ENCODE assay signal across 13 cellular contexts in the genomic region with DNA sequence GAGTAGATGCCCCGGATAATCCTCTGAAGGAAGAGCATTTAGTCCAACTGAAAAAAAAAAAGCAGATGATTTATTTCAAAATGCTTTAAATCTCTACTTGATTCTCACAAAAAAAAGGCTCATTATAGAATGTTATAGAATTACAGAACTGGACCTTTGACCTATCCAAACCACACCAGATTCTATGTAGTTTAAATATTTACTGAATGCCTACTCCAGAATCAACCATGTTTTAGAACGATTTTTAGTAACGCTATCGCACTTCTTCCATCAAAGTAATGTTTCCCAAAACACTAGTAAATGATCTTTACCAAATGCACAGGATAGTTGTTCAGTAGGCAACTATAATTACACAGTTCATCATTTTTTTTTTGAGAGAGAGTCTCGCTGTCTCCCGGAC. TPM values are rescaled to one million over a fixed set of nuclear protein-coding genes. Genes with fewer than 3 reads are reported as not detected.
A peak's percentile ranks its signal among the peaks of the same experiment; 100 is the strongest.
DNase-seq lines count a peak whose midpoint lies in the region; ATAC-seq and TF ChIP-seq lines count a peak whose summit lies in the region.
"Had no signal": no experiment of that assay in that cellular context is flagged by ENCODE, and none has a peak within 500 bp of the region (broad histone marks: within the 10 kb centered on the region; RNA-seq: fewer than 3 reads in every experiment).

No MANE protein-coding gene starts in this region.

- H3K79me2 ChIP-seq in SU-DHL-6 (ENCODE audit: insufficient read depth, low read length) (peaks cover 65% of the 10 kb centered on the region), fibroblast of lung (ENCODE audit: control insufficient read depth, insufficient read depth, low read length) (peaks cover 54% of the 10 kb centered on the region), smooth muscle cell (ENCODE audit: low read depth) (peaks cover 63% of the 10 kb centered on the region)

- no peak for DNase-seq in activated T-cell treated with anti-CD3 and anti-CD28 coated beads, Interleukin-2, amount 50 U/mL, for 72 hours
- no peak for DNase-seq in activated T-cell treated with anti-CD3 and anti-CD28 coated beads, Interleukin-2, amount 50 U/mL, for 1 hour
- DNase-seq in fibroblast of lung (ENCODE audit: low read depth in 2 of 2) (peak in 1 of 2 donors; percentile 52), smooth muscle cell (lab: John Stamatoyannopoulos, UW; ENCODE audit: unreplicated experiment) (no peak), GF-D8 (lab: John Stamatoyannopoulos, UW) (no peak)
- DNase-seq: AML-193; central memory CD4-positive, alpha-beta T cell; NCI-H510A; sigmoid colon; WERI-Rb-1 had no signal

- peaks cover 15 to 44% of the 10 kb centered on the region in 2 donors for H3K36me3 Mint-ChIP-seq in activated T-cell treated with anti-CD3 and anti-CD28 coated beads, Interleukin-2, amount 50 U/mL, for 72 hours (ENCODE audit: insufficient read depth in 2 of 2)

- no peaks in the 10 kb centered on the region for H3K9me3 Mint-ChIP-seq in activated T-cell treated with anti-CD3 and anti-CD28 coated beads, Interleukin-2, amount 50 U/mL, for 72 hours

- peak overlapping the region; percentile 76 for H3K4me2 ChIP-seq in SU-DHL-6 (ENCODE audit: low read depth, low read length, poor library complexity, severe bottlenecking)
- H3K4me2 ChIP-seq in fibroblast of lung (ENCODE audit: extremely low read depth, insufficient read depth, low read length) = peak overlapping the region; percentile 59
- H3K4me2 ChIP-seq in smooth muscle cell = peak overlapping the region; percentile 91

- H3K27me3 ChIP-seq in SU-DHL-6 (ENCODE audit: low read length) (no peaks in the 10 kb centered on the region), fibroblast of lung (ENCODE audit: control insufficient read depth, insufficient read depth, low read length) (no peaks in the 10 kb centered on the region), smooth muscle cell (ENCODE audit: low read depth) (no peaks in the 10 kb centered on the region)
- H3K27me3 ChIP-seq: sigmoid colon had no signal

- TF ChIP-seq CTCF in SU-DHL-6 (IDR thresholded peaks at IDR 0.05; ENCODE audit: insufficient read depth, low read length, poor library complexity, severe bottlenecking) = no peak
- TF ChIP-seq CTCF in fibroblast of lung (conservative IDR thresholded peaks at IDR 0.05 in 1 of 2, IDR thresholded peaks at IDR 0.05 in 1 of 2; ENCODE audit: low read depth in 1 of 2, low read length in 2 of 2) = no peak
- no peak for TF ChIP-seq CTCF in smooth muscle cell (IDR thresholded peaks at IDR 0.05; ENCODE audit: borderline replicate concordance, insufficient read depth, poor library complexity, severe bottlenecking)

- H3F3A ChIP-seq in SU-DHL-6 (ENCODE audit: insufficient read depth) = peaks cover 77% of the 10 kb centered on the region
- peaks cover 8% of the 10 kb centered on the region for H3F3A ChIP-seq in smooth muscle cell (ENCODE audit: low read depth)

- H2AFZ ChIP-seq in SU-DHL-6 (ENCODE audit: low read depth, low read length, severe bottlenecking) (no peak overlapping the region), fibroblast of lung (ENCODE audit: low read length) (no peak overlapping the region), smooth muscle cell (ENCODE audit: low read depth) (no peak overlapping the region)

- H3K4me1 ChIP-seq in fibroblast of lung (ENCODE audit: control insufficient read depth, extremely low read depth, insufficient read depth, low read length) = no peaks in the 10 kb centered on the region
- H3K4me1 ChIP-seq in smooth muscle cell (ENCODE audit: low read depth) = peaks cover 14% of the 10 kb centered on the region

- H3K27ac Mint-ChIP-seq in activated T-cell treated with anti-CD3 and anti-CD28 coated beads, Interleukin-2, amount 50 U/mL, for 72 hours = peak overlapping the region; percentile 95

- H3K4me3 Mint-ChIP-seq in activated T-cell treated with anti-CD3 and anti-CD28 coated beads, Interleukin-2, amount 50 U/mL, for 72 hours = peak overlapping the region; percentile 91 to 96

- H3K4me1 Mint-ChIP-seq in activated T-cell treated with anti-CD3 and anti-CD28 coated beads, Interleukin-2, amount 50 U/mL, for 72 hours (ENCODE audit: low read depth) = peaks cover 70% of the 10 kb centered on the region

- ATAC-seq in activated T-cell treated with anti-CD3 and anti-CD28 coated beads, Interleukin-2, amount 50 U/mL, for 72 hours (replicated peaks in 1 of 2) = no peak
- ATAC-seq in GM21737 (IDR thresholded peaks at IDR 0.05; ENCODE audit: unreplicated experiment) = no peak
- no peak for ATAC-seq in HG03571 (IDR thresholded peaks at IDR 0.05; ENCODE audit: unreplicated experiment)

- 96% methylated on average over 6 of the region's 6 CpGs for WGBS in smooth muscle cell (ENCODE audit: low lambda C conversion rate)

- no peak overlapping the region; the same call in 1 of the 2 replicates for H3K27ac ChIP-seq in SU-DHL-6 (ENCODE audit: low read depth, low read length)
- no peak overlapping the region for H3K27ac ChIP-seq in fibroblast of lung (ENCODE audit: insufficient read depth, low read length)
- no peak overlapping the region for H3K27ac ChIP-seq in smooth muscle cell (ENCODE audit: low read depth)
- H3K27ac ChIP-seq: WERI-Rb-1 had no signal

- H3K9me2 ChIP-seq in SU-DHL-6 (replicated peaks; ENCODE audit: insufficient read depth, low read length) = no peaks in the 10 kb centered on the region

- peak overlapping the region; percentile 94 for H3K9ac ChIP-seq in SU-DHL-6 (ENCODE audit: low read length)
- no peak overlapping the region for H3K9ac ChIP-seq in fibroblast of lung (ENCODE audit: insufficient read depth, low read length)
- no peak overlapping the region for H3K9ac ChIP-seq in smooth muscle cell (ENCODE audit: low read depth)

- no peaks in the 10 kb centered on the region for H3K27me3 Mint-ChIP-seq in activated T-cell treated with anti-CD3 and anti-CD28 coated beads, Interleukin-2, amount 50 U/mL, for 72 hours (ENCODE audit: low read depth)

- no peaks in the 10 kb centered on the region for H3K9me3 ChIP-seq in SU-DHL-6 (ENCODE audit: insufficient read depth, low read length)
- no peaks in the 10 kb centered on the region for H3K9me3 ChIP-seq in fibroblast of lung (ENCODE audit: control insufficient read depth, insufficient read depth, low read depth, low read length)
- H3K9me3 ChIP-seq in smooth muscle cell (replicated peaks; ENCODE audit: low read depth) = no peaks in the 10 kb centered on the region
- H3K9me3 ChIP-seq: sigmoid colon had no signal

- H4K20me1 ChIP-seq in SU-DHL-6 (ENCODE audit: low read depth, low read length) (peaks cover 29% of the 10 kb centered on the region), fibroblast of lung (ENCODE audit: control insufficient read depth, extremely low read depth, insufficient read depth, low read length) (no peaks in the 10 kb centered on the region), smooth muscle cell (ENCODE audit: low read depth) (peaks cover 70% of the 10 kb centered on the region)

- H3K4me3 ChIP-seq in SU-DHL-6 (ENCODE audit: insufficient read depth, low read length, poor library complexity, severe bottlenecking) (peak overlapping the region; percentile 98), fibroblast of lung (replicated peaks in 1 of 4; ENCODE audit: control extremely low read depth in 1 of 4, insufficient read depth in 1 of 4, low read depth in 3 of 4, low read length in 4 of 4) (peak overlapping the region in 2 of 4 experiments; percentile 68 to 95), smooth muscle cell (peak overlapping the region; percentile 80)
- H3K4me3 ChIP-seq: sigmoid colon had no signal

- H3K36me3 ChIP-seq in SU-DHL-6 (ENCODE audit: low read length) = peaks cover 32% of the 10 kb centered on the region
- peaks cover 9% of the 10 kb centered on the region for H3K36me3 ChIP-seq in fibroblast of lung (ENCODE audit: control insufficient read depth, insufficient read depth, low read length)
- peaks cover 4% of the 10 kb centered on the region for H3K36me3 ChIP-seq in smooth muscle cell (ENCODE audit: low read depth)

RNA-seq across cellular contexts. Expression of a gene that starts 2.6 kb away (rescaled TPM):
- 1,000 to 10,000 TPM; 2,081 to 2,628 TPM for total RNA-seq in activated T-cell treated with anti-CD3 and anti-CD28 coated beads, Interleukin-2, amount 50 U/mL, for 72 hours
- total RNA-seq in fibroblast of lung = 1,182 and 1,369 TPM in 2 replicates
- 6,852 and 7,256 TPM in 2 replicates for polyA plus RNA-seq in fibroblast of lung
- polyA plus RNA-seq in fibroblast of lung (2012) = 4,212 and 4,641 TPM in 2 replicates
- polyA minus RNA-seq in fibroblast of lung (ENCODE audit: low replicate concordance) = 872 and 1,088 TPM in 2 replicates
- 6,053 and 7,688 TPM in 2 replicates for total RNA-seq in smooth muscle cell
- polyA plus RNA-seq in smooth muscle cell = 1,151 and 1,263 TPM in 2 replicates

RNA-seq across cellular contexts. Expression of a gene that starts 15.1 kb away (rescaled TPM):
- 10 to 100 TPM; 44.1 to 53.1 TPM for total RNA-seq in activated T-cell treated with anti-CD3 and anti-CD28 coated beads, Interleukin-2, amount 50 U/mL, for 72 hours
- total RNA-seq in fibroblast of lung = 9.5 and 10.7 TPM in 2 replicates
- polyA plus RNA-seq in fibroblast of lung = 10.9 and 26.0 TPM in 2 replicates
- 11.3 and 29.8 TPM in 2 replicates for polyA plus RNA-seq in fibroblast of lung (2012)
- polyA minus RNA-seq in fibroblast of lung (ENCODE audit: low replicate concordance) = 1.0 and 4.0 TPM in 2 replicates
- total RNA-seq in smooth muscle cell = 12.9 and 18.7 TPM in 2 replicates
- 14.7 and 15.7 TPM in 2 replicates for polyA plus RNA-seq in smooth muscle cell

RNA-seq across cellular contexts. Expression of a gene that starts 36.8 kb away (rescaled TPM):
- total RNA-seq in activated T-cell treated with anti-CD3 and anti-CD28 coated beads, Interleukin-2, amount 50 U/mL, for 72 hours = 100 to 1,000 TPM; 217 to 225 TPM
- 281 and 528 TPM in 2 replicates for total RNA-seq in fibroblast of lung
- 383 and 523 TPM in 2 replicates for polyA plus RNA-seq in fibroblast of lung
- polyA plus RNA-seq in fibroblast of lung (2012) = 481 and 552 TPM in 2 replicates
- 0.52 and 11.9 TPM in 2 replicates for polyA minus RNA-seq in fibroblast of lung (ENCODE audit: low replicate concordance)
- total RNA-seq in smooth muscle cell = 197 and 228 TPM in 2 replicates
- polyA plus RNA-seq in smooth muscle cell = 279 and 292 TPM in 2 replicates

RNA-seq across cellular contexts. Expression of a gene that starts 37.0 kb away (rescaled TPM):
- 10 to 100 TPM; 41.6 to 52.7 TPM for total RNA-seq in activated T-cell treated with anti-CD3 and anti-CD28 coated beads, Interleukin-2, amount 50 U/mL, for 72 hours
- total RNA-seq in fibroblast of lung (50.3 and 60.4 TPM in 2 replicates), smooth muscle cell (48.9 and 50.9 TPM in 2 replicates)
- polyA plus RNA-seq in fibroblast of lung (55.7 and 64.5 TPM in 2 replicates), smooth muscle cell (35.6 and 41.0 TPM in 2 replicates)
- polyA plus RNA-seq in fibroblast of lung (2012) = 40.0 and 57.4 TPM in 2 replicates
- polyA minus RNA-seq in fibroblast of lung (ENCODE audit: low replicate concordance) = 12.6 and 16.0 TPM in 2 replicates

RNA-seq across cellular contexts. Expression of a gene that starts 51.4 kb away (rescaled TPM):
- 1 to 10 TPM; 6.0 to 6.6 TPM for total RNA-seq in activated T-cell treated with anti-CD3 and anti-CD28 coated beads, Interleukin-2, amount 50 U/mL, for 72 hours
- total RNA-seq in fibroblast of lung (9.1 and 10.3 TPM in 2 replicates), smooth muscle cell (12.0 and 14.0 TPM in 2 replicates)
- polyA plus RNA-seq in fibroblast of lung (6.1 and 6.5 TPM in 2 replicates), smooth muscle cell (10.4 and 11.3 TPM in 2 replicates)
- 4.2 and 5.3 TPM in 2 replicates for polyA plus RNA-seq in fibroblast of lung (2012)
- 0.12 and 0.15 TPM in 2 replicates for polyA minus RNA-seq in fibroblast of lung (ENCODE audit: low replicate concordance)
